ENCODE assay signal across 6 cellular contexts in genomic region chr6:31864123-31864562, GRCh38. TPM values are rescaled to one million over a fixed set of nuclear protein-coding genes. Genes with fewer than 3 reads are reported as not detected.
DNase-seq lines count a peak whose midpoint lies in the region; ATAC-seq, FAIRE-seq and TF ChIP-seq lines count a peak whose summit lies in the region.
"Not testable (repeated sequence)": the region's sequence is repeated elsewhere in the genome, so short reads cannot be mapped to it uniquely, and the experiment has no call there.

No MANE protein-coding gene starts in this region.

- not testable (repeated sequence) for H4K8ac ChIP-seq in mesendoderm (ENCODE audit: low read depth, low read length)

- H3K9ac ChIP-seq in BLaER1: peak overlapping the region; percentile 82
- H3K9ac ChIP-seq in MM.1S (ENCODE audit: low read length): peak overlapping the region; percentile 73; the same call in 1 of the 2 replicates
- H3K9ac ChIP-seq in endothelial cell of umbilical vein (replicated peaks; ENCODE audit: extremely low read depth, insufficient read depth, low read length): peak overlapping the region; percentile 49
- H3K9ac ChIP-seq in mesendoderm (ENCODE audit: low read length): not testable (repeated sequence)

- peak overlapping the region; percentile 92 for H3K4me2 ChIP-seq in BLaER1
- H3K4me2 ChIP-seq in MM.1S (ENCODE audit: low read depth, low read length): peak overlapping the region; percentile 86; the same call in 1 of the 2 replicates
- peak overlapping the region; percentile 82 for H3K4me2 ChIP-seq in endothelial cell of umbilical vein (ENCODE audit: insufficient read depth, low read length)
- not testable (repeated sequence) for H3K4me2 ChIP-seq in mesendoderm (ENCODE audit: low read length)

- not testable (repeated sequence) for H3K9me2 ChIP-seq in MM.1S (replicated peaks; ENCODE audit: insufficient read depth, low read length)

- not testable (repeated sequence) for H3K56ac ChIP-seq in mesendoderm (ENCODE audit: low read length)

- H3K27ac ChIP-seq in BLaER1 (peak overlapping the region; percentile 84), MM.1S (ENCODE audit: low read length) (peak overlapping the region; percentile 79; the same call in 1 of the 2 replicates), mesendoderm (ENCODE audit: low read depth, low read length) (peak overlapping the region; percentile 68)
- H3K27ac ChIP-seq in endothelial cell of umbilical vein (ENCODE audit: insufficient read depth, low read depth, low read length): not testable (repeated sequence)

- dilution Hi-C loops in endothelial cell of umbilical vein (cut with MboI; ENCODE audit: extremely low pct_ligation_motif_present, low sequenced_read_pairs): not testable (repeated sequence)

- H3K79me1 ChIP-seq in mesendoderm (ENCODE audit: low read length): not testable (repeated sequence)

- H3K4me1 ChIP-seq in BLaER1: peaks cover 46% of the 10 kb centered on the region
- H3K4me1 ChIP-seq in MM.1S (ENCODE audit: low read length); endothelial cell of umbilical vein (ENCODE audit: control insufficient read depth, extremely low read depth, insufficient read depth, low read length); mesendoderm (ENCODE audit: control insufficient read depth, low read depth, low read length): not testable (repeated sequence)

- H3K9me3 Mint-ChIP-seq in activated T-helper 17 cell treated with anti-CD3 and anti-CD28 coated beads, Interleukin-2, amount 50 U/mL, for 72 hours: not testable (repeated sequence)

- peaks cover 11% of the 10 kb centered on the region for H3F3A ChIP-seq in MM.1S (ENCODE audit: insufficient read depth, low read length)

- H3K4me3 Mint-ChIP-seq in activated T-helper 17 cell treated with anti-CD3 and anti-CD28 coated beads, Interleukin-2, amount 50 U/mL, for 72 hours: peak overlapping the region; percentile 94

- not testable (repeated sequence) for FAIRE-seq in endothelial cell of umbilical vein (lab: Jason Lieb, UNC)

- H3K27ac Mint-ChIP-seq in activated T-helper 17 cell treated with anti-CD3 and anti-CD28 coated beads, Interleukin-2, amount 50 U/mL, for 72 hours: peak overlapping the region; percentile 96

- H2AK5ac ChIP-seq in mesendoderm (ENCODE audit: low read length): not testable (repeated sequence)

- H3K4me1 Mint-ChIP-seq in activated T-helper 17 cell treated with anti-CD3 and anti-CD28 coated beads, Interleukin-2, amount 50 U/mL, for 72 hours: peaks cover 11% of the 10 kb centered on the region

- peak overlapping the region; percentile 17 for H3K4ac ChIP-seq in mesendoderm (ENCODE audit: low read depth, low read length)

- not testable (repeated sequence) for H3K27me3 Mint-ChIP-seq in activated T-helper 17 cell treated with anti-CD3 and anti-CD28 coated beads, Interleukin-2, amount 50 U/mL, for 72 hours

- peak overlapping the region; percentile 79 for H3K4me3 ChIP-seq in BLaER1
- peak overlapping the region; percentile 80 for H3K4me3 ChIP-seq in MM.1S (ENCODE audit: low read length)
- peak overlapping the region in 2 of 3 experiments; percentile 57 to 83 for H3K4me3 ChIP-seq in endothelial cell of umbilical vein (replicated peaks in 1 of 3; ENCODE audit: insufficient read depth in 1 of 3, low read depth in 1 of 3, low read length in 3 of 3)
- not testable (repeated sequence) for H3K4me3 ChIP-seq in mesendoderm (ENCODE audit: low read length)

- not testable (repeated sequence) for H4K20me1 ChIP-seq in BLaER1; MM.1S (ENCODE audit: insufficient read depth, low read length); endothelial cell of umbilical vein (replicated peaks; ENCODE audit: control insufficient read depth, extremely low read depth, insufficient read depth, low read length)

- CTCF ChIA-PET in endothelial cell of umbilical vein (lab: Charles Lee): interaction anchor here (0.9 to 3.2 kb wide), 11 partner anchors 11 to 186 kb away, joined by 3 to 11 read pairs (median 4); partner anchors contain the start of genes HSPA1B and VARS1

- peaks cover 12% of the 10 kb centered on the region for H3K79me2 ChIP-seq in MM.1S (ENCODE audit: low read length)
- H3K79me2 ChIP-seq in endothelial cell of umbilical vein (ENCODE audit: control insufficient read depth, insufficient read depth, low read length); mesendoderm (ENCODE audit: control insufficient read depth, insufficient read depth, low read length): not testable (repeated sequence)

- H3K36me3 Mint-ChIP-seq in activated T-helper 17 cell treated with anti-CD3 and anti-CD28 coated beads, Interleukin-2, amount 50 U/mL, for 72 hours (ENCODE audit: low read depth): peaks cover 25% of the 10 kb centered on the region

- not testable (repeated sequence) for H3K23ac ChIP-seq in mesendoderm (ENCODE audit: low read length)

- H2AFZ ChIP-seq in MM.1S (ENCODE audit: low read length): peak overlapping the region; percentile 99; the same call in 1 of the 2 replicates
- H2AFZ ChIP-seq in endothelial cell of umbilical vein (ENCODE audit: low read depth, low read length): peak overlapping the region; percentile 89

- not testable (repeated sequence) for H2BK120ac ChIP-seq in mesendoderm (ENCODE audit: low read depth, low read length)

- H3K27me3 ChIP-seq in BLaER1; endothelial cell of umbilical vein (ENCODE audit: control insufficient read depth in 2 of 2, insufficient read depth in 2 of 2, low read length in 2 of 2); mesendoderm (ENCODE audit: insufficient read depth, low read length, poor library complexity): not testable (repeated sequence)
- H3K27me3 ChIP-seq in MM.1S (replicated peaks; ENCODE audit: insufficient read depth, low read length): peaks cover 11% of the 10 kb centered on the region

- H3K18ac ChIP-seq in mesendoderm (ENCODE audit: low read length): not testable (repeated sequence)

- not testable (repeated sequence) for TF ChIP-seq POLR2A in endothelial cell of umbilical vein (IDR thresholded peaks at IDR 0.05; ENCODE audit: low read depth, low read length)

- H2BK15ac ChIP-seq in mesendoderm (replicated peaks; ENCODE audit: low read depth): not testable (repeated sequence)

- not testable (repeated sequence) for H2BK5ac ChIP-seq in mesendoderm (ENCODE audit: low read length)

- not testable (repeated sequence) for H3K9me3 ChIP-seq in BLaER1; MM.1S (replicated peaks; ENCODE audit: insufficient read depth, low read length); endothelial cell of umbilical vein (replicated peaks; ENCODE audit: control insufficient read depth, insufficient read depth, low read length)

- not testable (repeated sequence) for H4K5ac ChIP-seq in mesendoderm (ENCODE audit: low read length)

- not testable (repeated sequence) for DNase-seq in MM.1S; endothelial cell of umbilical vein (ENCODE audit: low read depth, low spot score); mesendoderm
- DNase-seq in stimulated activated CD4-positive, alpha-beta T cell treated with anti-CD3 and anti-CD28 coated beads, Interleukin-15, amount 100 ng/mL, for 24 hours: peak; percentile 12

- TF ChIP-seq CTCF in MM.1S (IDR thresholded peaks at IDR 0.05; ENCODE audit: low read length); endothelial cell of umbilical vein (IDR thresholded peaks at IDR 0.05; ENCODE audit: extremely low read depth in 1 of 2, insufficient read depth in 1 of 2, low read depth in 1 of 2, low read length in 2 of 2): not testable (repeated sequence)

- intact Hi-C loops in endothelial cell of umbilical vein (cut with micrococcal nuclease): not testable (repeated sequence)

- peaks cover 16% of the 10 kb centered on the region for H3K36me3 ChIP-seq in BLaER1
- H3K36me3 ChIP-seq in MM.1S (replicated peaks; ENCODE audit: insufficient read depth, low read length); mesendoderm (ENCODE audit: control insufficient read depth, insufficient read depth, low read length): not testable (repeated sequence)
- peaks cover 3 to 17% of the 10 kb centered on the region in 2 experiments for H3K36me3 ChIP-seq in endothelial cell of umbilical vein (ENCODE audit: control insufficient read depth in 2 of 2, extremely low read depth in 1 of 2, insufficient read depth in 2 of 2, low read length in 2 of 2)

- H3K9me1 ChIP-seq in endothelial cell of umbilical vein (replicated peaks; ENCODE audit: control insufficient read depth, extremely low read depth, insufficient read depth, low read length): not testable (repeated sequence)

- ATAC-seq in activated T-helper 17 cell treated with anti-CD3 and anti-CD28 coated beads, Interleukin-2, amount 50 U/mL, for 72 hours (replicated peaks): not testable (repeated sequence)

- BruUV-seq in endothelial cell of umbilical vein (replicated peaks; lab: Mats Ljungman, UMichigan): not testable (repeated sequence)

- POLR2A ChIA-PET in endothelial cell of umbilical vein (lab: Charles Lee): interaction anchor here (0.5 to 1.6 kb wide), 2 partner anchors 25 to 258 kb away, joined by 3 read pairs; no protein-coding TSS in a partner anchor

- no CpG with 5 or more reads among the region's 16 CpGs for WGBS in mesendoderm (ENCODE audit: extremely low coverage, insufficient coverage, low lambda C conversion rate)

RNA-seq across cellular contexts. Expression of gene NEU1, which starts 1.5 kb away (rescaled TPM):
- 10 to 100 TPM; 19.3 to 22.3 TPM for total RNA-seq in activated T-helper 17 cell treated with anti-CD3 and anti-CD28 coated beads, Interleukin-2, amount 50 U/mL, for 72 hours
- 61.3 and 62.8 TPM in 2 replicates for total RNA-seq in endothelial cell of umbilical vein
- polyA plus RNA-seq in endothelial cell of umbilical vein: 111 and 115 TPM in 2 replicates
- 74.1 and 84.9 TPM in 2 replicates for polyA plus RNA-seq in endothelial cell of umbilical vein (2011; cell fraction: cytosol; rRNA removed)
- polyA plus RNA-seq in endothelial cell of umbilical vein (2011; cell fraction: nucleus; rRNA removed): 42.3 and 48.1 TPM in 2 replicates
- 41.5 and 51.3 TPM in 2 replicates for polyA plus RNA-seq in endothelial cell of umbilical vein (2012)
- 73.1 and 73.9 TPM in 2 replicates for polyA minus RNA-seq in endothelial cell of umbilical vein
- polyA minus RNA-seq in endothelial cell of umbilical vein (2011; cell fraction: cytosol; rRNA and poly(A)+ RNA removed): 15.0 TPM
- 15.0 and 15.6 TPM in 2 replicates for polyA minus RNA-seq in endothelial cell of umbilical vein (2011; cell fraction: nucleus; rRNA and poly(A)+ RNA removed)
- polyA plus RNA-seq in mesendoderm (2013, experiment 1 of 2): 31.5 TPM
- 31.9 TPM for polyA plus RNA-seq in mesendoderm (2013, experiment 2 of 2)

RNA-seq across cellular contexts. Expression of gene SLC44A4, which starts 14.7 kb away (rescaled TPM):
- total RNA-seq in activated T-helper 17 cell treated with anti-CD3 and anti-CD28 coated beads, Interleukin-2, amount 50 U/mL, for 72 hours: under 1 TPM in 1 of 2 donors, not detected in 1; 0.39 TPM
- total RNA-seq in endothelial cell of umbilical vein: 0.12 and 0.84 TPM in 2 replicates
- 0.75 and 1.1 TPM in 2 replicates for polyA plus RNA-seq in endothelial cell of umbilical vein
- 0.46 and 0.78 TPM in 2 replicates for polyA plus RNA-seq in endothelial cell of umbilical vein (2011; cell fraction: cytosol; rRNA removed)
- 1.6 and 1.7 TPM in 2 replicates for polyA plus RNA-seq in endothelial cell of umbilical vein (2011; cell fraction: nucleus; rRNA removed)
- polyA plus RNA-seq in endothelial cell of umbilical vein (2012): 0.23 and 0.26 TPM in 2 replicates
- polyA minus RNA-seq in endothelial cell of umbilical vein: 0.41 and 0.72 TPM in 2 replicates
- polyA minus RNA-seq in endothelial cell of umbilical vein (2011; cell fraction: cytosol; rRNA and poly(A)+ RNA removed): not detected
- polyA minus RNA-seq in endothelial cell of umbilical vein (2011; cell fraction: nucleus; rRNA and poly(A)+ RNA removed): 0.24 and 0.34 TPM in 2 replicates
- 0.81 TPM for polyA plus RNA-seq in mesendoderm (2013, experiment 1 of 2)
- polyA plus RNA-seq in mesendoderm (2013, experiment 2 of 2): 0.71 TPM

RNA-seq across cellular contexts. Expression of gene EHMT2, which starts 33.4 kb away (rescaled TPM):
- total RNA-seq in activated T-helper 17 cell treated with anti-CD3 and anti-CD28 coated beads, Interleukin-2, amount 50 U/mL, for 72 hours: 10 to 100 TPM; 41.2 to 55.3 TPM
- total RNA-seq in endothelial cell of umbilical vein: 53.7 and 54.3 TPM in 2 replicates
- 53.3 and 56.4 TPM in 2 replicates for polyA plus RNA-seq in endothelial cell of umbilical vein
- 44.1 and 44.3 TPM in 2 replicates for polyA plus RNA-seq in endothelial cell of umbilical vein (2011; cell fraction: cytosol; rRNA removed)
- polyA plus RNA-seq in endothelial cell of umbilical vein (2011; cell fraction: nucleus; rRNA removed): 136 and 153 TPM in 2 replicates
- polyA plus RNA-seq in endothelial cell of umbilical vein (2012): 35.4 and 38.2 TPM in 2 replicates
- 60.5 and 73.6 TPM in 2 replicates for polyA minus RNA-seq in endothelial cell of umbilical vein
- 36.8 TPM for polyA minus RNA-seq in endothelial cell of umbilical vein (2011; cell fraction: cytosol; rRNA and poly(A)+ RNA removed)
- polyA minus RNA-seq in endothelial cell of umbilical vein (2011; cell fraction: nucleus; rRNA and poly(A)+ RNA removed): 23.7 and 36.3 TPM in 2 replicates
- 82.8 TPM for polyA plus RNA-seq in mesendoderm (2013, experiment 1 of 2)
- polyA plus RNA-seq in mesendoderm (2013, experiment 2 of 2): 81.0 TPM

RNA-seq across cellular contexts. Expression of gene HSPA1B, which starts 36.6 kb away (rescaled TPM):
- 100 to 1,000 TPM in 1 of 2 donors, 10 to 100 TPM in 1; 78.4 to 118 TPM for total RNA-seq in activated T-helper 17 cell treated with anti-CD3 and anti-CD28 coated beads, Interleukin-2, amount 50 U/mL, for 72 hours
- total RNA-seq in endothelial cell of umbilical vein: 49.3 and 54.0 TPM in 2 replicates
- polyA plus RNA-seq in endothelial cell of umbilical vein: 27.1 and 31.7 TPM in 2 replicates
- 13.4 and 15.4 TPM in 2 replicates for polyA plus RNA-seq in endothelial cell of umbilical vein (2011; cell fraction: cytosol; rRNA removed)
- 23.8 and 26.3 TPM in 2 replicates for polyA plus RNA-seq in endothelial cell of umbilical vein (2011; cell fraction: nucleus; rRNA removed)
- polyA plus RNA-seq in endothelial cell of umbilical vein (2012): 27.0 and 39.2 TPM in 2 replicates
- 30.0 and 46.3 TPM in 2 replicates for polyA minus RNA-seq in endothelial cell of umbilical vein
- 261 TPM for polyA minus RNA-seq in endothelial cell of umbilical vein (2011; cell fraction: cytosol; rRNA and poly(A)+ RNA removed)
- polyA minus RNA-seq in endothelial cell of umbilical vein (2011; cell fraction: nucleus; rRNA and poly(A)+ RNA removed): 11.5 and 22.2 TPM in 2 replicates
- 23.9 TPM for polyA plus RNA-seq in mesendoderm (2013, experiment 1 of 2)
- polyA plus RNA-seq in mesendoderm (2013, experiment 2 of 2): 22.5 TPM

RNA-seq across cellular contexts. Expression of gene ZBTB12, which starts 37.7 kb away (rescaled TPM):
- total RNA-seq in activated T-helper 17 cell treated with anti-CD3 and anti-CD28 coated beads, Interleukin-2, amount 50 U/mL, for 72 hours: 1 to 10 TPM; 1.6 to 3.0 TPM
- total RNA-seq in endothelial cell of umbilical vein: 3.5 and 4.9 TPM in 2 replicates
- 2.8 and 2.9 TPM in 2 replicates for polyA plus RNA-seq in endothelial cell of umbilical vein
- polyA plus RNA-seq in endothelial cell of umbilical vein (2011; cell fraction: cytosol; rRNA removed): 2.3 and 2.7 TPM in 2 replicates
- 1.6 and 1.7 TPM in 2 replicates for polyA plus RNA-seq in endothelial cell of umbilical vein (2011; cell fraction: nucleus; rRNA removed)
- polyA plus RNA-seq in endothelial cell of umbilical vein (2012): 2.0 and 2.6 TPM in 2 replicates
- polyA minus RNA-seq in endothelial cell of umbilical vein: 2.2 and 2.5 TPM in 2 replicates
- polyA minus RNA-seq in endothelial cell of umbilical vein (2011; cell fraction: cytosol; rRNA and poly(A)+ RNA removed): 9.1 TPM
- 1.2 and 1.4 TPM in 2 replicates for polyA minus RNA-seq in endothelial cell of umbilical vein (2011; cell fraction: nucleus; rRNA and poly(A)+ RNA removed)
- 11.0 TPM for polyA plus RNA-seq in mesendoderm (2013, experiment 1 of 2)
- 11.6 TPM for polyA plus RNA-seq in mesendoderm (2013, experiment 2 of 2)
